8 cellular contexts compared by ENCODE assay signal in the genomic region with DNA sequence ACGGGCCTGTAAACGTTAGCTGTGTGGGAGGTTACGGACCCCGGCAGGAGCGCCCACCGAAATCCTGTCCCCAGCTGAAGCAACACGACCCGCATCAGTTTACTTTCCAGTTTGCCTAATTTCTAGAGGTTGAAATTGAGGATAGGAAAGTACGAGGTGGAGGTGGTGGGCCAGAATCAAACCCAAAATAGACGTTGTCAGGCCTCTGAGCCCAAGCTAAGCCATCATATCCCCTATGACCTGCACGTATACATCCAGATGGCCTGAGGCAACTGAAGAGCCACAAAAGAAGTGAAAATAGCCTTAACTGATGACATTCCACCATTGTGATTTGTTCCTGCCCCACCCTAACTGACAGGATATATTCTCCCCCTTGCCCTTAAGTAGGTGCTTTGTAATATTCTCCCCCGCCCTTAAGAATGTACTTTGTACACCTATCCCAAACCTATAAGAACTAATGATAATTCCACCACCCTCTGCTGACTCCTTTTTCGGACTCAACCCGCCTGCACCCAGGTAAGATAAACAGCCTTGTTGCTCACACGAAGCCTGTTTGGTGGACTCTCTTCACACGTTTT. TPM values are rescaled to one million over a fixed set of nuclear protein-coding genes. Genes with fewer than 3 reads are reported as not detected.
DNase-seq lines count a peak whose midpoint lies in the region; ATAC-seq and TF ChIP-seq lines count a peak whose summit lies in the region.
"Not testable (repeated sequence)": the region's sequence is repeated elsewhere in the genome, so short reads cannot be mapped to it uniquely, and the experiment has no call there.

No MANE protein-coding gene starts in this region.

- H3K9me3 ChIP-seq in RWPE2 (ENCODE audit: severe bottlenecking); ascending aorta; mucosa of rectum (ENCODE audit: control insufficient read depth in 2 of 2, low read length in 2 of 2): not testable (repeated sequence)

- H3K36me3 ChIP-seq in BJ (ENCODE audit: control insufficient read depth, insufficient read depth, low read length); RWPE2 (ENCODE audit: low read depth); ascending aorta; mucosa of rectum (ENCODE audit: control insufficient read depth in 2 of 2, insufficient read depth in 2 of 2, low read length in 2 of 2): not testable (repeated sequence)

- H3K9me3 Mint-ChIP-seq in stimulated activated memory B cell treated with anti-CD40 and anti-IgM and Interleukin-4, amounts not matched to agents 10 μg/mL and 1 μg/mL and 100 μg/mL, for 72 hours, result not testable (repeated sequence)

- not testable (repeated sequence) for TF ChIP-seq CTCF in BJ (IDR thresholded peaks at IDR 0.05; ENCODE audit: insufficient read depth, low read depth, low read length); RWPE2 (IDR thresholded peaks at IDR 0.05; ENCODE audit: poor library complexity, severe bottlenecking); ascending aorta (IDR thresholded peaks at IDR 0.05); fibroblast of pulmonary artery (IDR thresholded peaks at IDR 0.05; ENCODE audit: low read length, missing control alignments)

- H3K4me3 ChIP-seq in BJ (ENCODE audit: low read depth, low read length) (peak overlapping the region; percentile 31), RWPE2 (ENCODE audit: severe bottlenecking) (peak overlapping the region; percentile 87), ascending aorta (peak overlapping the region; percentile 83 to 97), fibroblast of pulmonary artery (replicated peaks; ENCODE audit: low read depth, low read length) (peak overlapping the region; percentile 74), mucosa of rectum (ENCODE audit: low read length in 2 of 2) (peak overlapping the region; percentile 64 to 80)

- peaks cover 41% of the 10 kb centered on the region for H3K4me1 Mint-ChIP-seq in stimulated activated memory B cell treated with anti-CD40 and anti-IgM and Interleukin-4, amounts not matched to agents 10 μg/mL and 1 μg/mL and 100 μg/mL, for 72 hours

- H3K27me3 Mint-ChIP-seq in stimulated activated memory B cell treated with anti-CD40 and anti-IgM and Interleukin-4, amounts not matched to agents 10 μg/mL and 1 μg/mL and 100 μg/mL, for 72 hours, result not testable (repeated sequence)

- H3K4me1 ChIP-seq in RWPE2 (ENCODE audit: insufficient read depth, poor library complexity, severe bottlenecking) (peaks cover 27% of the 10 kb centered on the region), ascending aorta (peaks cover 3 to 14% of the 10 kb centered on the region in 2 donors)
- not testable (repeated sequence) for H3K4me1 ChIP-seq in mucosa of rectum (ENCODE audit: control insufficient read depth in 2 of 2, insufficient read depth in 2 of 2, low read length in 2 of 2)

- H3K9ac ChIP-seq in mucosa of rectum (ENCODE audit: low read depth in 1 of 2, low read length in 2 of 2), result peak overlapping the region; percentile 61 to 68

- H3K27me3 ChIP-seq in BJ (ENCODE audit: control insufficient read depth, insufficient read depth, low read length); RWPE2 (ENCODE audit: insufficient read depth, poor library complexity, severe bottlenecking); ascending aorta; mucosa of rectum (ENCODE audit: control insufficient read depth in 2 of 2, insufficient read depth in 2 of 2, low read length in 2 of 2): not testable (repeated sequence)

- H3K27ac ChIP-seq in RWPE2 (ENCODE audit: poor library complexity, severe bottlenecking) (peak overlapping the region; percentile 90), ascending aorta (peak overlapping the region; percentile 80 to 88), mucosa of rectum (ENCODE audit: low read depth in 2 of 2, low read length in 2 of 2) (peak overlapping the region; percentile 40 to 77)

- ATAC-seq in GM21367 (IDR thresholded peaks at IDR 0.05; ENCODE audit: unreplicated experiment) (peak; percentile 6), HG03095 (IDR thresholded peaks at IDR 0.05; ENCODE audit: unreplicated experiment) (peak; percentile 17), RWPE2 (ENCODE audit: low read depth) (0 out of 3 replicates have a peak, but pooled peaks have one; percentile 4)
- peak; percentile 10 for ATAC-seq in stimulated activated memory B cell treated with anti-CD40 and anti-IgM and Interleukin-4, amounts not matched to agents 10 μg/mL and 1 μg/mL and 100 μg/mL, for 72 hours

- CTCF ChIA-PET in BJ (lab: Yijun Ruan, JAX), result interaction anchor here (0.6 to 2.9 kb wide), 5 partner anchors 9 to 137 kb away, joined by 3 to 16 read pairs (median 4); partner anchors contain the start of gene TJAP1

- H3K36me3 Mint-ChIP-seq in stimulated activated memory B cell treated with anti-CD40 and anti-IgM and Interleukin-4, amounts not matched to agents 10 μg/mL and 1 μg/mL and 100 μg/mL, for 72 hours, result not testable (repeated sequence)

- intact Hi-C loops in ascending aorta (cut with DNase I), result not testable (repeated sequence)

- DNase-seq in BJ (ENCODE audit: low read depth); RWPE2 (ENCODE audit: low spot score); ascending aorta (ENCODE audit: low spot score in 2 of 2); fibroblast of pulmonary artery (ENCODE audit: low read depth): not testable (repeated sequence)

- H3K27ac Mint-ChIP-seq in stimulated activated memory B cell treated with anti-CD40 and anti-IgM and Interleukin-4, amounts not matched to agents 10 μg/mL and 1 μg/mL and 100 μg/mL, for 72 hours, result peak overlapping the region; percentile 93

- peak overlapping the region; percentile 91 for H3K4me3 Mint-ChIP-seq in stimulated activated memory B cell treated with anti-CD40 and anti-IgM and Interleukin-4, amounts not matched to agents 10 μg/mL and 1 μg/mL and 100 μg/mL, for 72 hours

- POLR2A ChIA-PET in BJ (lab: Charles Lee), result interaction anchor here (0.5 to 0.6 kb wide), 3 partner anchors 14 to 174 kb away, joined by 3 to 4 read pairs (median 3); no protein-coding TSS in a partner anchor

RNA-seq across cellular contexts. Expression of gene ZNF318, which starts 0.6 kb away (rescaled TPM):
- polyA plus RNA-seq in BJ (2011; rRNA removed), result 10.3 and 11.5 TPM in 2 replicates
- 16.9 and 17.6 TPM in 2 replicates for polyA minus RNA-seq in BJ (2011; rRNA and poly(A)+ RNA removed)
- 4.4 TPM for total RNA-seq in ascending aorta

RNA-seq across cellular contexts. Expression of gene ABCC10, which starts 57.2 kb away (rescaled TPM):
- 10.6 and 27.8 TPM in 2 replicates for polyA plus RNA-seq in BJ (2011; rRNA removed)
- 13.5 and 16.6 TPM in 2 replicates for polyA minus RNA-seq in BJ (2011; rRNA and poly(A)+ RNA removed)
- total RNA-seq in ascending aorta, result 4.6 TPM

Comparison
In these comparisons a context has a peak if more than half of its experiments do, and no peak if none do; other contexts are left out.
1. H3K4me3 ChIP-seq: peak in every context shown above with its lines; median percentile 90 in ascending aorta; 87 in RWPE2; 74 in fibroblast of pulmonary artery; 72 in mucosa of rectum; 31 in BJ.